ENCODE assay signal across 11 cellular contexts in genomic region chr4:146486565-146486964, GRCh38. TPM values are rescaled to one million over a fixed set of nuclear protein-coding genes. Genes with fewer than 3 reads are reported as not detected.
A peak's percentile ranks its signal among the peaks of the same experiment; 100 is the strongest.
DNase-seq lines count a peak whose midpoint lies in the region; ATAC-seq lines count a peak whose summit lies in the region.
"Had no signal": no experiment of that assay in that cellular context is flagged by ENCODE, and none has a peak within 500 bp of the region (broad histone marks: within the 10 kb centered on the region; RNA-seq: fewer than 3 reads in every experiment).

No MANE protein-coding gene starts in this region.

- peaks cover 13% of the 10 kb centered on the region for H3K4me1 Mint-ChIP-seq in activated CD4-positive, alpha-beta T cell treated with anti-CD3 and anti-CD28 coated beads, Interleukin-2, amount 10 ng/mL, durations not matched to agents 24 days and 14 days
- H3K4me1 Mint-ChIP-seq in stimulated activated effector memory CD8-positive, alpha-beta T cell treated with anti-CD3 and anti-CD28 coated beads, Interleukin-12 subunit alpha, Interleukin-12 subunit beta, amount 100 ng/mL, for 72 hours, result peaks cover 45% of the 10 kb centered on the region

- DNase-seq in activated CD4-positive, alpha-beta T cell treated with anti-CD3 and anti-CD28 coated beads, Interleukin-2, amount 10 ng/mL, durations not matched to agents 24 days and 14 days, result no peak
- no peak for DNase-seq in activated CD4-positive, alpha-beta T cell treated with anti-CD3 and anti-CD28 coated beads for 4 hours
- no peak for DNase-seq in stimulated activated effector memory CD8-positive, alpha-beta T cell treated with anti-CD3 and anti-CD28 coated beads, Interleukin-12 subunit alpha, Interleukin-12 subunit beta, amount 100 ng/mL, for 72 hours (ENCODE audit: low spot score in 2 of 2)
- DNase-seq in pons (ENCODE audit: low spot score), result no peak
- DNase-seq in ecto neural progenitor cell (ENCODE audit: low spot score), result no peak
- DNase-seq in stimulated activated naive CD4-positive, alpha-beta T cell (lab: John Stamatoyannopoulos, UW), result no peak
- DNase-seq: NCI-H2081 treated with DMSO at 0.1 percent for 48 hours, trophoblast cell had no signal

- intact Hi-C loops in activated CD4-positive, alpha-beta T cell treated with anti-CD3 and anti-CD28 coated beads, Interleukin-2, amount 10 ng/mL, durations not matched to agents 24 days and 14 days (cut with micrococcal nuclease), result no loop called here

- H3K27me3 Mint-ChIP-seq in activated CD4-positive, alpha-beta T cell treated with anti-CD3 and anti-CD28 coated beads, Interleukin-2, amount 10 ng/mL, durations not matched to agents 24 days and 14 days, result no peaks in the 10 kb centered on the region

- peaks cover 48% of the 10 kb centered on the region for H3K36me3 Mint-ChIP-seq in activated CD4-positive, alpha-beta T cell treated with anti-CD3 and anti-CD28 coated beads, Interleukin-2, amount 10 ng/mL, durations not matched to agents 24 days and 14 days (ENCODE audit: low read depth)
- H3K36me3 Mint-ChIP-seq in stimulated activated effector memory CD8-positive, alpha-beta T cell treated with anti-CD3 and anti-CD28 coated beads, Interleukin-12 subunit alpha, Interleukin-12 subunit beta, amount 100 ng/mL, for 72 hours, result no peaks in the 10 kb centered on the region

- peak overlapping the region; percentile 55 for H3K27ac Mint-ChIP-seq in activated CD4-positive, alpha-beta T cell treated with anti-CD3 and anti-CD28 coated beads, Interleukin-2, amount 10 ng/mL, durations not matched to agents 24 days and 14 days
- no peak overlapping the region for H3K27ac Mint-ChIP-seq in stimulated activated effector memory CD8-positive, alpha-beta T cell treated with anti-CD3 and anti-CD28 coated beads, Interleukin-12 subunit alpha, Interleukin-12 subunit beta, amount 100 ng/mL, for 72 hours

- peak overlapping the region; percentile 9 for H3K4me3 Mint-ChIP-seq in activated CD4-positive, alpha-beta T cell treated with anti-CD3 and anti-CD28 coated beads, Interleukin-2, amount 10 ng/mL, durations not matched to agents 24 days and 14 days
- H3K4me3 Mint-ChIP-seq in stimulated activated effector memory CD8-positive, alpha-beta T cell treated with anti-CD3 and anti-CD28 coated beads, Interleukin-12 subunit alpha, Interleukin-12 subunit beta, amount 100 ng/mL, for 72 hours, result peak overlapping the region; percentile 7
- H3K4me3 Mint-ChIP-seq: neural crest cell had no signal

- ATAC-seq in GM21529 (IDR thresholded peaks at IDR 0.05; ENCODE audit: unreplicated experiment) (peak; percentile 88), HG03196 (IDR thresholded peaks at IDR 0.05; ENCODE audit: unreplicated experiment) (peak; percentile 86)
- ATAC-seq in stimulated activated effector memory CD8-positive, alpha-beta T cell treated with anti-CD3 and anti-CD28 coated beads, Interleukin-12 subunit alpha, Interleukin-12 subunit beta, amount 100 ng/mL, for 72 hours, result peak; percentile 45

- peaks cover 18% of the 10 kb centered on the region for H3K9me3 Mint-ChIP-seq in activated CD4-positive, alpha-beta T cell treated with anti-CD3 and anti-CD28 coated beads, Interleukin-2, amount 10 ng/mL, durations not matched to agents 24 days and 14 days
- H3K9me3 Mint-ChIP-seq in stimulated activated effector memory CD8-positive, alpha-beta T cell treated with anti-CD3 and anti-CD28 coated beads, Interleukin-12 subunit alpha, Interleukin-12 subunit beta, amount 100 ng/mL, for 72 hours, result peaks cover 21% of the 10 kb centered on the region

RNA-seq across cellular contexts. Expression of gene SLC10A7, which starts 35.2 kb away (rescaled TPM):
- 18.2 and 22.9 TPM in 2 replicates for total RNA-seq in activated CD4-positive, alpha-beta T cell treated with anti-CD3 and anti-CD28 coated beads, Interleukin-2, amount 10 ng/mL, durations not matched to agents 24 days and 14 days
